Comparison of ENCODE assay signal across 8 cellular contexts in genomic region chr9:21789541-21790037, GRCh38. TPM values are rescaled to one million over a fixed set of nuclear protein-coding genes. Genes with fewer than 3 reads are reported as not detected.
DNase-seq lines count a peak whose midpoint lies in the region; ATAC-seq and TF ChIP-seq lines count a peak whose summit lies in the region.

No MANE protein-coding gene starts in this region.

- peak overlapping the region; percentile 81 for H3K27ac Mint-ChIP-seq in activated T-cell treated with anti-CD3 and anti-CD28 coated beads, Interleukin-2, amount 50 U/mL, for 24 hours
- peak overlapping the region; percentile 14 for H3K27ac Mint-ChIP-seq in neural crest cell (ENCODE audit: unreplicated experiment)

- H3K9me3 Mint-ChIP-seq in activated T-cell treated with anti-CD3 and anti-CD28 coated beads, Interleukin-2, amount 50 U/mL, for 24 hours: no peaks in the 10 kb centered on the region
- H3K9me3 Mint-ChIP-seq in neural crest cell: no peaks in the 10 kb centered on the region

- DNase-seq in DMS 273 (lab: John Stamatoyannopoulos, UW; ENCODE audit: unreplicated experiment): peak; percentile 92
- peak; percentile 25 for DNase-seq in NCI-H524 treated with DMSO at 0.1 percent for 48 hours (lab: John Stamatoyannopoulos, UW)
- DNase-seq in activated T-cell treated with anti-CD3 and anti-CD28 coated beads, Interleukin-2, amount 50 U/mL, for 24 hours: no peak
- DNase-seq in fibroblast of peridontal ligament (ENCODE audit: extremely low read depth): peak; percentile 96
- peak; percentile 16 for DNase-seq in neural crest cell (ENCODE audit: low read depth, low spot score)
- DNase-seq in HPDE6-E6E7 (ENCODE audit: extremely low spot score): no peak

- H3K4me3 Mint-ChIP-seq in activated T-cell treated with anti-CD3 and anti-CD28 coated beads, Interleukin-2, amount 50 U/mL, for 24 hours: peak overlapping the region; percentile 70
- H3K4me3 Mint-ChIP-seq in neural crest cell: peak overlapping the region; percentile 54

- peaks cover 5% of the 10 kb centered on the region for H3K4me1 Mint-ChIP-seq in activated T-cell treated with anti-CD3 and anti-CD28 coated beads, Interleukin-2, amount 50 U/mL, for 24 hours (ENCODE audit: low read depth)
- H3K4me1 Mint-ChIP-seq in neural crest cell: no peaks in the 10 kb centered on the region

- peaks cover 13% of the 10 kb centered on the region for H3K27me3 Mint-ChIP-seq in activated T-cell treated with anti-CD3 and anti-CD28 coated beads, Interleukin-2, amount 50 U/mL, for 24 hours
- H3K27me3 Mint-ChIP-seq in neural crest cell (ENCODE audit: low read depth): peaks cover 7% of the 10 kb centered on the region

- peak; percentile 96 for TF ChIP-seq CTCF in neural crest cell (conservative IDR thresholded peaks at IDR 0.05)

- H3K36me3 Mint-ChIP-seq in activated T-cell treated with anti-CD3 and anti-CD28 coated beads, Interleukin-2, amount 50 U/mL, for 24 hours (ENCODE audit: low read depth): no peaks in the 10 kb centered on the region
- no peaks in the 10 kb centered on the region for H3K36me3 Mint-ChIP-seq in neural crest cell (ENCODE audit: low read depth)

- ATAC-seq in GM19438 (IDR thresholded peaks at IDR 0.05; ENCODE audit: low read depth, unreplicated experiment) (peak; percentile 96), HG03457 (IDR thresholded peaks at IDR 0.05; ENCODE audit: unreplicated experiment) (peak; percentile 95)

RNA-seq across cellular contexts. Expression of gene MTAP, which starts 12.8 kb away (rescaled TPM):
- total RNA-seq in neural crest cell: 90.1 and 106 TPM in 2 replicates

Comparison
In these comparisons a context has a peak if more than half of its experiments do, and no peak if none do; other contexts are left out.
1. DNase-seq: peak in DMS 273 (single experiment), NCI-H524 treated with DMSO at 0.1 percent for 48 hours (single experiment), fibroblast of peridontal ligament (single experiment) and neural crest cell (single experiment); none in activated T-cell treated with anti-CD3 and anti-CD28 coated beads, Interleukin-2, amount 50 U/mL, for 24 hours (single experiment) and HPDE6-E6E7 (single experiment).